Comparison of ENCODE assay signal across 1 cellular context in the genomic region with DNA sequence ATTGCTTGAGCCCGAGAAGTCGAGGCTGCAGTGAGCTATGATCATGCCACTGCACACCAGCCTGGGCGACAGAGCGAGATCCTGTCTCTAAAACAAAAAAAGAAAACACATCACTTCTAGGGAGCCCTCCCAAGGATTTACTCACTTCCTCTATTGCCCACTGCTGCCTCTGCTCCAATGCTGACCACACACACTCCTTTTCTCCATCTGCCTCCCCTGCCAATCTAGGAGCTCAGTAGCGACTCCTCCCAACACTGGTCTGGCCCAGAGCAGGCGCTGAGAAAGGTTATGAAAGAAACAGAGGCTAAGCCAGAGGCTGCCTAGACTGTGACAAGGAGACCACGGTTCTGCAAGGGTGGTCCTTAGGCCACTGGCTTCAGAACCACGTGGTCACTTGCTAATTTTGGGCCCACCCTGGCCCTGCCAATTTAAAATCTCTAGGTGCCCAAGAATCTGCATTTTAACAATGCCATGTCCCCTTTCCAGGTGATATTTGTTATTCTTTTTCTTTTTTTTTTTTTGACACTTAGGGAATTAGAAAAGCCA.
TF ChIP-seq lines count a peak whose summit lies in the region.

No MANE protein-coding gene starts in this region.

TF ChIP-seq in HepG2, 621 proteins besides CTCF, POLR2A, EP300 and RAD21:
- 0 out of 2 replicates have a peak, but pooled peaks have one; percentile 18 for TF ChIP-seq ZNF614 (CRISPR knock-in tag; IDR thresholded peaks at IDR 0.05; ENCODE audit: borderline replicate concordance)
- TF ChIP-seq KLF13 (CRISPR knock-in tag; IDR thresholded peaks at IDR 0.05) = no peak
- TF ChIP-seq ZNF672 (CRISPR knock-in tag; IDR thresholded peaks at IDR 0.05) = no peak
- no peak for TF ChIP-seq ZNF773 (CRISPR knock-in tag; IDR thresholded peaks at IDR 0.05; ENCODE audit: borderline replicate concordance)
- TF ChIP-seq NFE2L2 (IDR thresholded peaks at IDR 0.05; ENCODE audit: low read length) = no peak
- no peak for TF ChIP-seq ZNF20 (CRISPR knock-in tag; IDR thresholded peaks at IDR 0.05)
- TF ChIP-seq ZNF263 (CRISPR knock-in tag; IDR thresholded peaks at IDR 0.05) = peak; percentile 69
- TF ChIP-seq, protein P1, sequence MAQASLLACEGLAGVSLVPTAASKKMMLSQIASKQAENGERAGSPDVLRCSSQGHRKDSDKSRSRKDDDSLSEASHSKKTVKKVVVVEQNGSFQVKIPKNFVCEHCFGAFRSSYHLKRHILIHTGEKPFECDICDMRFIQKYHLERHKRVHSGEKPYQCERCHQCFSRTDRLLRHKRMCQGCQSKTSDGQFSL (CRISPR knock-in tag; IDR thresholded peaks at IDR 0.05) = no peak
- TF ChIP-seq ZNF737 (CRISPR knock-in tag; IDR thresholded peaks at IDR 0.05; ENCODE audit: borderline replicate concordance) = no peak
- no peak for TF ChIP-seq ZNF879 (CRISPR knock-in tag; IDR thresholded peaks at IDR 0.05)
- TF ChIP-seq ZNF44 (CRISPR knock-in tag; IDR thresholded peaks at IDR 0.05) = no peak
- TF ChIP-seq, protein P2, sequence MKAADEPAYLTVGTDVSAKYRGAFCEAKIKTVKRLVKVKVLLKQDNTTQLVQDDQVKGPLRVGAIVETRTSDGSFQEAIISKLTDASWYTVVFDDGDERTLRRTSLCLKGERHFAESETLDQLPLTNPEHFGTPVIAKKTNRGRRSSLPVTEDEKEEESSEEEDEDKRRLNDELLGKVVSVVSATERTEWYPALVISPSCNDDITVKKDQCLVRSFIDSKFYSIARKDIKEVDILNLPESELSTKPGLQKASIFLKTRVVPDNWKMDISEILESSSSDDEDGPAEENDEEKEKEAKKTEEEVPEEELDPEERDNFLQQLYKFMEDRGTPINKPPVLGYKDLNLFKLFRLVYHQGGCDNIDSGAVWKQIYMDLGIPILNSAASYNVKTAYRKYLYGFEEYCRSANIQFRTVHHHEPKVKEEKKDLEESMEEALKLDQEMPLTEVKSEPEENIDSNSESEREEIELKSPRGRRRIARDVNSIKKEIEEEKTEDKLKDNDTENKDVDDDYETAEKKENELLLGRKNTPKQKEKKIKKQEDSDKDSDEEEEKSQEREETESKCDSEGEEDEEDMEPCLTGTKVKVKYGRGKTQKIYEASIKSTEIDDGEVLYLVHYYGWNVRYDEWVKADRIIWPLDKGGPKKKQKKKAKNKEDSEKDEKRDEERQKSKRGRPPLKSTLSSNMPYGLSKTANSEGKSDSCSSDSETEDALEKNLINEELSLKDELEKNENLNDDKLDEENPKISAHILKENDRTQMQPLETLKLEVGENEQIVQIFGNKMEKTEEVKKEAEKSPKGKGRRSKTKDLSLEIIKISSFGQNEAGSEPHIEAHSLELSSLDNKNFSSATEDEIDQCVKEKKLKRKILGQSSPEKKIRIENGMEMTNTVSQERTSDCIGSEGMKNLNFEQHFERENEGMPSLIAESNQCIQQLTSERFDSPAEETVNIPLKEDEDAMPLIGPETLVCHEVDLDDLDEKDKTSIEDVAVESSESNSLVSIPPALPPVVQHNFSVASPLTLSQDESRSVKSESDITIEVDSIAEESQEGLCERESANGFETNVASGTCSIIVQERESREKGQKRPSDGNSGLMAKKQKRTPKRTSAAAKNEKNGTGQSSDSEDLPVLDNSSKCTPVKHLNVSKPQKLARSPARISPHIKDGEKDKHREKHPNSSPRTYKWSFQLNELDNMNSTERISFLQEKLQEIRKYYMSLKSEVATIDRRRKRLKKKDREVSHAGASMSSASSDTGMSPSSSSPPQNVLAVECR (CRISPR knock-in tag; IDR thresholded peaks at IDR 0.05; ENCODE audit: borderline replicate concordance) = no peak
- TF ChIP-seq ZMYM2 (CRISPR knock-in tag; IDR thresholded peaks at IDR 0.05) = peak; percentile 30; the same call in 1 of the 2 replicates
- TF ChIP-seq GABPB1 (CRISPR knock-in tag; IDR thresholded peaks at IDR 0.05) = 0 out of 2 replicates have a peak, but pooled peaks have one; percentile 26
- no peak for TF ChIP-seq SRSF4 (IDR thresholded peaks at IDR 0.05; ENCODE audit: low read depth, low read length, poor library complexity, severe bottlenecking)
- 0 out of 2 replicates have a peak, but pooled peaks have one; percentile 18 for TF ChIP-seq ETV5 (CRISPR knock-in tag; IDR thresholded peaks at IDR 0.05; ENCODE audit: borderline replicate concordance)
- TF ChIP-seq MEIS2 (CRISPR knock-in tag; IDR thresholded peaks at IDR 0.05) = no peak
- TF ChIP-seq ZNF891 (CRISPR knock-in tag; IDR thresholded peaks at IDR 0.05) = no peak
- TF ChIP-seq IKZF4 (CRISPR knock-in tag; IDR thresholded peaks at IDR 0.05; ENCODE audit: borderline replicate concordance, low read depth, not compliant biosample characterization) = no peak
- no peak for TF ChIP-seq HHEX (CRISPR knock-in tag; IDR thresholded peaks at IDR 0.05)
- TF ChIP-seq SIN3A (IDR thresholded peaks at IDR 0.05; ENCODE audit: borderline replicate concordance, low read depth, low read length) = no peak
- TF ChIP-seq ZFP62 (CRISPR knock-in tag; IDR thresholded peaks at IDR 0.05) = no peak
- TF ChIP-seq DR1 (CRISPR knock-in tag; IDR thresholded peaks at IDR 0.05) = no peak
- 0 out of 2 replicates have a peak, but pooled peaks have one; percentile 22 for TF ChIP-seq KDM2A (CRISPR knock-in tag; IDR thresholded peaks at IDR 0.05; ENCODE audit: borderline replicate concordance, low read depth)
- 0 out of 2 replicates have a peak, but pooled peaks have one; percentile 38 for TF ChIP-seq ETV6 (CRISPR knock-in tag; conservative IDR thresholded peaks at IDR 0.05)
- no peak for TF ChIP-seq FOXC1 (CRISPR knock-in tag; IDR thresholded peaks at IDR 0.05; ENCODE audit: borderline replicate concordance)
- TF ChIP-seq GTF3A (CRISPR knock-in tag; conservative IDR thresholded peaks at IDR 0.05) = no peak
- peak; percentile 22; the same call in 1 of the 2 replicates for TF ChIP-seq ZMYM3 (CRISPR knock-in tag; IDR thresholded peaks at IDR 0.05)
- no peak for TF ChIP-seq FOXK1 (CRISPR knock-in tag; IDR thresholded peaks at IDR 0.05; ENCODE audit: borderline replicate concordance, low read depth)
- TF ChIP-seq, protein P3, sequence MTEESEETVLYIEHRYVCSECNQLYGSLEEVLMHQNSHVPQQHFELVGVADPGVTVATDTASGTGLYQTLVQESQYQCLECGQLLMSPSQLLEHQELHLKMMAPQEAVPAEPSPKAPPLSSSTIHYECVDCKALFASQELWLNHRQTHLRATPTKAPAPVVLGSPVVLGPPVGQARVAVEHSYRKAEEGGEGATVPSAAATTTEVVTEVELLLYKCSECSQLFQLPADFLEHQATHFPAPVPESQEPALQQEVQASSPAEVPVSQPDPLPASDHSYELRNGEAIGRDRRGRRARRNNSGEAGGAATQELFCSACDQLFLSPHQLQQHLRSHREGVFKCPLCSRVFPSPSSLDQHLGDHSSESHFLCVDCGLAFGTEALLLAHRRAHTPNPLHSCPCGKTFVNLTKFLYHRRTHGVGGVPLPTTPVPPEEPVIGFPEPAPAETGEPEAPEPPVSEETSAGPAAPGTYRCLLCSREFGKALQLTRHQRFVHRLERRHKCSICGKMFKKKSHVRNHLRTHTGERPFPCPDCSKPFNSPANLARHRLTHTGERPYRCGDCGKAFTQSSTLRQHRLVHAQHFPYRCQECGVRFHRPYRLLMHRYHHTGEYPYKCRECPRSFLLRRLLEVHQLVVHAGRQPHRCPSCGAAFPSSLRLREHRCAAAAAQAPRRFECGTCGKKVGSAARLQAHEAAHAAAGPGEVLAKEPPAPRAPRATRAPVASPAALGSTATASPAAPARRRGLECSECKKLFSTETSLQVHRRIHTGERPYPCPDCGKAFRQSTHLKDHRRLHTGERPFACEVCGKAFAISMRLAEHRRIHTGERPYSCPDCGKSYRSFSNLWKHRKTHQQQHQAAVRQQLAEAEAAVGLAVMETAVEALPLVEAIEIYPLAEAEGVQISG (CRISPR knock-in tag; IDR thresholded peaks at IDR 0.05) = no peak
- TF ChIP-seq DNMT1 (CRISPR knock-in tag; IDR thresholded peaks at IDR 0.05) = no peak
- TF ChIP-seq, protein P4, sequence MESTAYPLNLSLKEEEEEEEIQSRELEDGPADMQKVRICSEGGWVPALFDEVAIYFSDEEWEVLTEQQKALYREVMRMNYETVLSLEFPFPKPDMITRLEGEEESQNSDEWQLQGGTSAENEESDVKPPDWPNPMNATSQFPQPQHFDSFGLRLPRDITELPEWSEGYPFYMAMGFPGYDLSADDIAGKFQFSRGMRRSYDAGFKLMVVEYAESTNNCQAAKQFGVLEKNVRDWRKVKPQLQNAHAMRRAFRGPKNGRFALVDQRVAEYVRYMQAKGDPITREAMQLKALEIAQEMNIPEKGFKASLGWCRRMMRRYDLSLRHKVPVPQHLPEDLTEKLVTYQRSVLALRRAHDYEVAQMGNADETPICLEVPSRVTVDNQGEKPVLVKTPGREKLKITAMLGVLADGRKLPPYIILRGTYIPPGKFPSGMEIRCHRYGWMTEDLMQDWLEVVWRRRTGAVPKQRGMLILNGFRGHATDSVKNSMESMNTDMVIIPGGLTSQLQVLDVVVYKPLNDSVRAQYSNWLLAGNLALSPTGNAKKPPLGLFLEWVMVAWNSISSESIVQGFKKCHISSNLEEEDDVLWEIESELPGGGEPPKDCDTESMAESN (CRISPR knock-in tag; conservative IDR thresholded peaks at IDR 0.05) = no peak
- TF ChIP-seq ZNF331 (CRISPR knock-in tag; IDR thresholded peaks at IDR 0.05) = peak; percentile 8; the same call in 1 of the 2 replicates
- TF ChIP-seq, protein P5, sequence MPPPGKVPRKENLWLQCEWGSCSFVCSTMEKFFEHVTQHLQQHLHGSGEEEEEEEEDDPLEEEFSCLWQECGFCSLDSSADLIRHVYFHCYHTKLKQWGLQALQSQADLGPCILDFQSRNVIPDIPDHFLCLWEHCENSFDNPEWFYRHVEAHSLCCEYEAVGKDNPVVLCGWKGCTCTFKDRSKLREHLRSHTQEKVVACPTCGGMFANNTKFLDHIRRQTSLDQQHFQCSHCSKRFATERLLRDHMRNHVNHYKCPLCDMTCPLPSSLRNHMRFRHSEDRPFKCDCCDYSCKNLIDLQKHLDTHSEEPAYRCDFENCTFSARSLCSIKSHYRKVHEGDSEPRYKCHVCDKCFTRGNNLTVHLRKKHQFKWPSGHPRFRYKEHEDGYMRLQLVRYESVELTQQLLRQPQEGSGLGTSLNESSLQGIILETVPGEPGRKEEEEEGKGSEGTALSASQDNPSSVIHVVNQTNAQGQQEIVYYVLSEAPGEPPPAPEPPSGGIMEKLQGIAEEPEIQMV (CRISPR knock-in tag; IDR thresholded peaks at IDR 0.05; ENCODE audit: low read depth) = no peak
- no peak for TF ChIP-seq ZNF749 (CRISPR knock-in tag; IDR thresholded peaks at IDR 0.05; ENCODE audit: borderline replicate concordance)
- no peak for TF ChIP-seq ZBTB38 (CRISPR knock-in tag; IDR thresholded peaks at IDR 0.05)
- TF ChIP-seq ELF1 (CRISPR knock-in tag; IDR thresholded peaks at IDR 0.05) = 0 out of 2 replicates have a peak, but pooled peaks have one; percentile 8
